ENCODE assay signal across 16 cellular contexts in the genomic region with DNA sequence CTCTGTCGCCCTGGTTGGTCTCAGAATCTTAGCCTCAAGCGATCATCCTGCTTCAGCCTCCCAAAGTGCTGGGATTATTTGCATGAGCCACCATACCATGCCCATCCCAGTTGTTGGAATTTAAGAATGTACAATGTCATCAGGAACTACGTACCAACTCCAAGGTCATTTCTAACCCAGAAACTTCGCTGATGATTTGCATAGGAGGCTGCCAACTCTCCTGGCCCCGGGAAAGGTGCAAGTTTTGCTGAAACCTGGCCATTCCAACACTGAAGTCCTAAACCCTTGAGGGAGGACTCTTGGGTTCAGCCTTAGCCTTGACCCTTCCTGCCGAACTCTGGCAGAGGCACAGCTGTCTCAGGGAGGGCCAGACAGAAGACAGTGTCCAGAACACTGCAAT. TPM values are rescaled to one million over a fixed set of nuclear protein-coding genes. Genes with fewer than 3 reads are reported as not detected.
DNase-seq lines count a peak whose midpoint lies in the region; ATAC-seq and TF ChIP-seq lines count a peak whose summit lies in the region.
"Had no signal": no experiment of that assay in that cellular context is flagged by ENCODE, and none has a peak within 500 bp of the region (broad histone marks: within the 10 kb centered on the region; RNA-seq: fewer than 3 reads in every experiment).

No MANE protein-coding gene starts in this region.

- no peak overlapping the region for H3K9ac ChIP-seq in IMR-90 (ENCODE audit: low read depth, low read length)
- H3K9ac ChIP-seq: GM23248, SK-N-SH had no signal

- peaks cover under 1% of the 10 kb centered on the region; the same call in 1 of the 2 replicates for H3K36me3 ChIP-seq in IMR-90 (ENCODE audit: control insufficient read depth, insufficient read depth, low read length)
- H3K36me3 ChIP-seq in hepatocyte (replicated peaks; ENCODE audit: insufficient read depth, low read depth) = no peaks in the 10 kb centered on the region

- peaks cover 24% of the 10 kb centered on the region for H3K9me1 ChIP-seq in IMR-90 (ENCODE audit: insufficient read depth, low read length)

- H2BK5ac ChIP-seq in IMR-90 (ENCODE audit: low read depth, low read length, poor library complexity, severe bottlenecking) = no peak overlapping the region

- H2AFZ ChIP-seq in IMR-90 (replicated peaks; ENCODE audit: low read length, poor library complexity) (no peak overlapping the region), hepatocyte (no peak overlapping the region)
- H2AFZ ChIP-seq: GM23248 had no signal

- H3K14ac ChIP-seq in IMR-90 (replicated peaks; ENCODE audit: low read depth, low read length) = no peak overlapping the region

- H4K91ac ChIP-seq in IMR-90 (ENCODE audit: insufficient read depth, low read depth, low read length) = peak overlapping the region; percentile 43; the same call in 1 of the 2 replicates

- H3K23ac ChIP-seq in IMR-90 (ENCODE audit: low read depth, low read length) = no peak overlapping the region

- no peak for TF ChIP-seq POLR2A in IMR-90 (IDR thresholded peaks at IDR 0.05; ENCODE audit: low read depth, low read length)

- no peaks in the 10 kb centered on the region for H3K9me2 ChIP-seq in hepatocyte (replicated peaks; ENCODE audit: insufficient read depth)
- H3K9me2 ChIP-seq: SK-N-SH had no signal

- no peak for ATAC-seq in IMR-90 (ENCODE audit: low read depth)
- no peak for ATAC-seq in GM21825 (IDR thresholded peaks at IDR 0.05; ENCODE audit: unreplicated experiment)
- ATAC-seq: CD8-positive, alpha-beta T cell; Right ventricle myocardium inferior had no signal

- H2AK9ac ChIP-seq in IMR-90 (replicated peaks; ENCODE audit: low read depth, low read length, poor library complexity) = no peak overlapping the region

- H3K27me3 ChIP-seq in IMR-90 (ENCODE audit: control insufficient read depth, insufficient read depth, low read length) (no peaks in the 10 kb centered on the region), hepatocyte (no peaks in the 10 kb centered on the region)

- no peak overlapping the region for H3K56ac ChIP-seq in IMR-90 (ENCODE audit: extremely low read depth, insufficient read depth, low read length)

- H3K79me1 ChIP-seq in IMR-90 (ENCODE audit: low read depth in 1 of 2, low read length in 2 of 2) = peaks cover 6 to 22% of the 10 kb centered on the region in 2 experiments

- peak overlapping the region; percentile 68 for H2BK120ac ChIP-seq in IMR-90 (ENCODE audit: low read depth, low read length)

- no peak for TF ChIP-seq RAD21 in IMR-90 (IDR thresholded peaks at IDR 0.05; ENCODE audit: low read length)

- H3K27ac ChIP-seq in IMR-90 (ENCODE audit: insufficient read depth, low read length) (no peak overlapping the region), angular gyrus (ENCODE audit: low read depth, low read length) (peak overlapping the region; percentile 37), hepatocyte (peak overlapping the region; percentile 4), temporal lobe (ENCODE audit: low read depth, low read length) (peak overlapping the region; percentile 96)
- H3K27ac ChIP-seq: GM23248 had no signal

- BruUV-seq in IMR-90 (replicated peaks; lab: Mats Ljungman, UMichigan) = no TSS peak

- no peak overlapping the region; the same call in 1 of the 2 replicates for H3K4ac ChIP-seq in IMR-90 (ENCODE audit: low read depth, low read length)

- 93% methylated on average over 2 of the region's 6 CpGs; no CpG with 5 or more reads in 1 of the 2 experiments for WGBS in IMR-90 (ENCODE audit: extremely low coverage in 2 of 2, insufficient read length in 1 of 2), 2 experiments
- WGBS in hepatocyte (ENCODE audit: low lambda C conversion rate, missing lambda C conversion rate) = 75% methylated on average over 6 of the region's 6 CpGs

- H4K5ac ChIP-seq in IMR-90 (ENCODE audit: low read depth, low read length) = no peak overlapping the region

- H3K79me2 ChIP-seq in hepatocyte = peaks cover 18% of the 10 kb centered on the region

- H3K9me3 ChIP-seq in IMR-90 (ENCODE audit: control insufficient read depth, insufficient read depth, low read length) (no peaks in the 10 kb centered on the region), hepatocyte (ENCODE audit: low read depth) (no peaks in the 10 kb centered on the region)
- H3K9me3 ChIP-seq: SK-N-SH had no signal

- H4K20me1 ChIP-seq in IMR-90 (ENCODE audit: insufficient read depth, low read length) = peaks cover 10% of the 10 kb centered on the region; the same call in 1 of the 2 replicates
- no peaks in the 10 kb centered on the region for H4K20me1 ChIP-seq in hepatocyte (ENCODE audit: insufficient read depth, poor library complexity, severe bottlenecking)

- dilution Hi-C loops in IMR-90 (cut with HindIII; ENCODE audit: low sequenced_read_pairs, unreplicated experiment) = no loop called here

- no peak overlapping the region for H3K4me2 ChIP-seq in IMR-90 (ENCODE audit: low read depth, low read length)
- no peak overlapping the region for H3K4me2 ChIP-seq in hepatocyte
- H3K4me2 ChIP-seq: SK-N-SH had no signal

- no peak for TF ChIP-seq CTCF in IMR-90 (conservative IDR thresholded peaks at IDR 0.05; ENCODE audit: low read depth, low read length)
- TF ChIP-seq CTCF in hepatocyte (IDR thresholded peaks at IDR 0.05; ENCODE audit: poor library complexity) = no peak

- H4K8ac ChIP-seq in IMR-90 (ENCODE audit: low read depth in 2 of 2, low read length in 2 of 2) = 0 out of 4 replicates have a peak overlapping the region, but pooled peaks of 1 of the 2 experiments have one; percentile 16

- H3K4me3 ChIP-seq in IMR-90 (ENCODE audit: insufficient read depth, low read depth, low read length) (no peak overlapping the region), hepatocyte (no peak overlapping the region)
- H3K4me3 ChIP-seq: GM23248 had no signal

- POLR2A ChIA-PET in IMR-90 (lab: Charles Lee; ENCODE audit: unreplicated experiment) = no interaction called here

- H2BK15ac ChIP-seq in IMR-90 (ENCODE audit: low read depth, low read length) = peak overlapping the region; percentile 45; the same call in 2 of the 3 replicates

- H2AK5ac ChIP-seq in IMR-90 (ENCODE audit: low read depth, low read length) = peak overlapping the region; percentile 88

- no peak overlapping the region for H3K18ac ChIP-seq in IMR-90 (ENCODE audit: low read depth, low read length)

- DNase-seq in IMR-90 (no peak), hepatocyte (ENCODE audit: low spot score) (no peak), NCI-H1105 treated with DMSO at 0.1 percent for 48 hours (lab: John Stamatoyannopoulos, UW) (no peak), HCEC 1CT (no peak)
- DNase-seq: CD8-positive, alpha-beta T cell; DMS79 treated with DMSO at 0.1 percent for 48 hours; NCI-H1048; NCI-H146; NCI-H2227 treated with DMSO at 0.1 percent for 48 hours; NCI-H524 treated with DMSO at 0.1 percent for 48 hours; SK-N-SH had no signal

- peak overlapping the region; percentile 38 for H2BK20ac ChIP-seq in IMR-90 (ENCODE audit: low read depth, low read length)

- in situ Hi-C loops in IMR-90 (cut with MboI; ENCODE audit: low sequenced_read_pairs) = no loop called here

- intact Hi-C loops in IMR-90 (cut with micrococcal nuclease) = no loop called here

- CTCF ChIA-PET in IMR-90 (lab: Yijun Ruan, JAX) = interaction anchor here (0.6 kb wide), 1 partner anchor 19 kb away, joined by 3 read pairs; no protein-coding TSS in a partner anchor

- H3K4me1 ChIP-seq in IMR-90 (ENCODE audit: control insufficient read depth, insufficient read depth, low read length) (peaks cover 33% of the 10 kb centered on the region), hepatocyte (ENCODE audit: insufficient read depth) (peaks cover 51% of the 10 kb centered on the region)

TF ChIP-seq in IMR-90, 13 proteins besides CTCF, POLR2A, EP300 and RAD21:
- TF ChIP-seq BHLHE40 (IDR thresholded peaks at IDR 0.05; ENCODE audit: low read depth, low read length) = no peak
- no peak for TF ChIP-seq MXI1 (IDR thresholded peaks at IDR 0.05; ENCODE audit: borderline replicate concordance, low read depth, low read length)
- TF ChIP-seq, protein P1, sequence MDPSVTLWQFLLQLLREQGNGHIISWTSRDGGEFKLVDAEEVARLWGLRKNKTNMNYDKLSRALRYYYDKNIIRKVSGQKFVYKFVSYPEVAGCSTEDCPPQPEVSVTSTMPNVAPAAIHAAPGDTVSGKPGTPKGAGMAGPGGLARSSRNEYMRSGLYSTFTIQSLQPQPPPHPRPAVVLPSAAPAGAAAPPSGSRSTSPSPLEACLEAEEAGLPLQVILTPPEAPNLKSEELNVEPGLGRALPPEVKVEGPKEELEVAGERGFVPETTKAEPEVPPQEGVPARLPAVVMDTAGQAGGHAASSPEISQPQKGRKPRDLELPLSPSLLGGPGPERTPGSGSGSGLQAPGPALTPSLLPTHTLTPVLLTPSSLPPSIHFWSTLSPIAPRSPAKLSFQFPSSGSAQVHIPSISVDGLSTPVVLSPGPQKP (IDR thresholded peaks at IDR 0.05; ENCODE audit: borderline replicate concordance, low read depth, low read length) = no peak
- TF ChIP-seq NFE2L2 (IDR thresholded peaks at IDR 0.05; ENCODE audit: low read depth, low read length) = no peak
- TF ChIP-seq MAZ (IDR thresholded peaks at IDR 0.05; ENCODE audit: borderline replicate concordance, low read depth, low read length) = no peak
- TF ChIP-seq RFX5 (IDR thresholded peaks at IDR 0.05; ENCODE audit: low read depth, low read length) = no peak
- no peak for TF ChIP-seq MAFK (IDR thresholded peaks at IDR 0.05; ENCODE audit: low read depth, low read length)
- TF ChIP-seq, protein P2, sequence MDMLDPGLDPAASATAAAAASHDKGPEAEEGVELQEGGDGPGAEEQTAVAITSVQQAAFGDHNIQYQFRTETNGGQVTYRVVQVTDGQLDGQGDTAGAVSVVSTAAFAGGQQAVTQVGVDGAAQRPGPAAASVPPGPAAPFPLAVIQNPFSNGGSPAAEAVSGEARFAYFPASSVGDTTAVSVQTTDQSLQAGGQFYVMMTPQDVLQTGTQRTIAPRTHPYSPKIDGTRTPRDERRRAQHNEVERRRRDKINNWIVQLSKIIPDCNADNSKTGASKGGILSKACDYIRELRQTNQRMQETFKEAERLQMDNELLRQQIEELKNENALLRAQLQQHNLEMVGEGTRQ (IDR thresholded peaks at IDR 0.05; ENCODE audit: low read depth, low read length) = no peak
- no peak for TF ChIP-seq CEBPB (IDR thresholded peaks at IDR 0.05; ENCODE audit: low read depth, low read length)
- no peak for TF ChIP-seq SMC3 (IDR thresholded peaks at IDR 0.05; ENCODE audit: low read depth, low read length)
- no peak for TF ChIP-seq RCOR1 (IDR thresholded peaks at IDR 0.05; ENCODE audit: insufficient replicate concordance, low read length)

RNA-seq across cellular contexts. Expression of a gene that starts 2.9 kb away (rescaled TPM):
- total RNA-seq in IMR-90 (2012; rRNA removed) = 38.3 and 48.6 TPM in 2 replicates
- polyA plus RNA-seq in IMR-90 (2012; rRNA removed) = 62.5 and 66.6 TPM in 2 replicates
- polyA plus RNA-seq in IMR-90 (2012; cell fraction: cytosol; rRNA removed) = 43.3 and 62.3 TPM in 2 replicates
- 123 and 327 TPM in 2 replicates for polyA plus RNA-seq in IMR-90 (2012; cell fraction: nucleus; rRNA removed; ENCODE audit: low replicate concordance)
- total RNA-seq in hepatocyte = 41.4 and 49.7 TPM in 2 replicates
- 55.3 and 66.5 TPM in 2 replicates for polyA plus RNA-seq in hepatocyte
- 36.9 TPM for total RNA-seq in temporal lobe
